In genomic region chr3:177351757-177352158, GRCh38 we compare ENCODE assay signal across 8 cellular contexts.
DNase-seq lines count a peak whose midpoint lies in the region; ATAC-seq and TF ChIP-seq lines count a peak whose summit lies in the region.

No MANE protein-coding gene starts in this region.

- ATAC-seq in GM19328 (IDR thresholded peaks at IDR 0.05; ENCODE audit: unreplicated experiment) (peak; percentile 94), HG02981 (IDR thresholded peaks at IDR 0.05; ENCODE audit: unreplicated experiment) (peak; percentile 98)
- peak; percentile 95 to 97 for ATAC-seq in activated naive CD4-positive, alpha-beta T cell treated with anti-CD3 and anti-CD28 coated beads, Interleukin-2, amount 50 U/mL, for 72 hours

- no peak for TF ChIP-seq CTCF in GM06990 (IDR thresholded peaks at IDR 0.05; ENCODE audit: insufficient read depth, low read length, poor library complexity, severe bottlenecking)

- H3K4me3 ChIP-seq in GM06990 (replicated peaks; ENCODE audit: low read depth, low read length): no peak overlapping the region
- no peak overlapping the region for H3K4me3 ChIP-seq in SJCRH30

- no peaks in the 10 kb centered on the region for H3K36me3 ChIP-seq in GM06990 (ENCODE audit: control insufficient read depth, insufficient read depth, low read length)
- no peaks in the 10 kb centered on the region for H3K36me3 ChIP-seq in SJCRH30

- H3K4me1 ChIP-seq in SJCRH30: peaks cover 16% of the 10 kb centered on the region

- H3K36me3 Mint-ChIP-seq in activated naive CD4-positive, alpha-beta T cell treated with anti-CD3 and anti-CD28 coated beads, Interleukin-2, amount 50 U/mL, for 72 hours: peaks cover 0 to 19% of the 10 kb centered on the region in 2 donors

- DNase-seq in GM06990 (ENCODE audit: extremely low read depth, insufficient read length) (peak; percentile 78), hypothalamus (lab: John Stamatoyannopoulos, UW) (no peak), DMS114 treated with DMSO at 0.1 percent for 48 hours (lab: John Stamatoyannopoulos, UW; ENCODE audit: unreplicated experiment) (no peak), RKO (ENCODE audit: low spot score) (no peak), SJCRH30 (no peak)
- DNase-seq in activated naive CD4-positive, alpha-beta T cell treated with anti-CD3 and anti-CD28 coated beads, Interleukin-2, amount 50 U/mL, for 72 hours (ENCODE audit: low spot score in 2 of 2): no peak

- no peak overlapping the region for H3K27ac ChIP-seq in SJCRH30

- peaks cover 4 to 21% of the 10 kb centered on the region in 2 donors for H3K9me3 Mint-ChIP-seq in activated naive CD4-positive, alpha-beta T cell treated with anti-CD3 and anti-CD28 coated beads, Interleukin-2, amount 50 U/mL, for 72 hours

- no peaks in the 10 kb centered on the region for H3K9me3 ChIP-seq in SJCRH30 (replicated peaks)

- no peaks in the 10 kb centered on the region for H3K27me3 ChIP-seq in GM06990 (replicated peaks; ENCODE audit: control insufficient read depth, insufficient read depth, low read length)
- no peaks in the 10 kb centered on the region for H3K27me3 ChIP-seq in SJCRH30

- peak overlapping the region in 1 of 2 donors; percentile 65 for H3K27ac Mint-ChIP-seq in activated naive CD4-positive, alpha-beta T cell treated with anti-CD3 and anti-CD28 coated beads, Interleukin-2, amount 50 U/mL, for 72 hours
